15 cellular contexts compared by ENCODE assay signal in genomic region chr16:8581923-8582580, GRCh38. TPM values are rescaled to one million over a fixed set of nuclear protein-coding genes. Genes with fewer than 3 reads are reported as not detected.
A peak's percentile ranks its signal among the peaks of the same experiment; 100 is the strongest.
DNase-seq lines count a peak whose midpoint lies in the region; ATAC-seq lines count a peak whose summit lies in the region.
"Had no signal": no experiment of that assay in that cellular context is flagged by ENCODE, and none has a peak within 500 bp of the region (broad histone marks: within the 10 kb centered on the region; RNA-seq: fewer than 3 reads in every experiment).

No MANE protein-coding gene starts in this region.

- intact Hi-C loops in right cardiac atrium (cut with DNase I): no loop called here

- peak; percentile 81 for DNase-seq in NOMO-1 treated with dmso at 0.1 percent for 144 hours (lab: John Stamatoyannopoulos, UW; ENCODE audit: unreplicated experiment)
- DNase-seq in right cardiac atrium: peak in 1 of 3 donors; percentile 66
- DNase-seq in smooth muscle cell of the brain vasculature (ENCODE audit: low read depth, low spot score): peak; percentile 67
- DNase-seq in NCI-H82 (lab: John Stamatoyannopoulos, UW): no peak
- DNase-seq in NCI-H2029 treated with DMSO at 0.1 percent for 48 hours (lab: John Stamatoyannopoulos, UW): no peak
- no peak for DNase-seq in NCI-H1092 (lab: John Stamatoyannopoulos, UW)
- DNase-seq in activated T-cell treated with anti-CD3 and anti-CD28 coated beads, Interleukin-2, amount 50 U/mL, for 1 hour: no peak
- DNase-seq: activated CD8-positive, alpha-beta memory T cell treated with anti-CD3 and anti-CD28 coated beads, Interleukin-2, amount 10 ng/mL, durations not matched to agents 7 days and 5 days; DMS79 treated with DMSO at 0.1 percent for 48 hours; left cardiac atrium; spleen had no signal

- H3K9me3 ChIP-seq in right cardiac atrium (ENCODE audit: control insufficient read depth, low read length): no peaks in the 10 kb centered on the region
- H3K9me3 ChIP-seq: esophagus muscularis mucosa, spleen had no signal

- H3K27ac ChIP-seq in right cardiac atrium (ENCODE audit: low read length): no peak overlapping the region
- H3K27ac ChIP-seq: esophagus muscularis mucosa, spleen had no signal

- no peak overlapping the region for H3K4me3 ChIP-seq in right cardiac atrium (ENCODE audit: low read length)
- H3K4me3 ChIP-seq: esophagus muscularis mucosa, spleen had no signal

- WGBS in right cardiac atrium: 36% methylated on average over 6 of the region's 6 CpGs

- H3K4me1 ChIP-seq in right cardiac atrium (ENCODE audit: control insufficient read depth, insufficient read depth, low read length): no peaks in the 10 kb centered on the region
- H3K4me1 ChIP-seq: esophagus muscularis mucosa had no signal

- H3K27me3 ChIP-seq in right cardiac atrium (ENCODE audit: control insufficient read depth, insufficient read depth): no peaks in the 10 kb centered on the region

- ATAC-seq in GM21723 (IDR thresholded peaks at IDR 0.05; ENCODE audit: unreplicated experiment): peak; percentile 59
- peak; percentile 65 to 81 for ATAC-seq in right cardiac atrium
- ATAC-seq: activated CD8-positive, alpha-beta memory T cell treated with anti-CD3 and anti-CD28 coated beads, Interleukin-2, amount 10 ng/mL, durations not matched to agents 7 days and 5 days had no signal

RNA-seq across cellular contexts. Expression of gene TMEM114, which starts 8.3 kb away (rescaled TPM):
- not detected for total RNA-seq in right cardiac atrium
- not detected for polyA plus RNA-seq in right cardiac atrium
- total RNA-seq: activated CD8-positive, alpha-beta memory T cell treated with anti-CD3 and anti-CD28 coated beads, Interleukin-2, amount 10 ng/mL, durations not matched to agents 7 days and 5 days; aorta; esophagus muscularis mucosa; left cardiac atrium; M059J; spleen had no signal
- polyA plus RNA-seq: aorta, spleen had no signal

RNA-seq across cellular contexts. Expression of gene METTL22, which starts 39.4 kb away (rescaled TPM):
- 10 to 100 TPM; 28.1 to 37.3 (median 33.3) TPM for total RNA-seq in right cardiac atrium
- 26.9 TPM for polyA plus RNA-seq in right cardiac atrium

Comparison
In these comparisons a context has a peak if more than half of its experiments do, and no peak if none do; other contexts are left out.
1. DNase-seq: peak in NOMO-1 treated with dmso at 0.1 percent for 144 hours (single experiment) and smooth muscle cell of the brain vasculature (single experiment); none in NCI-H82 (single experiment), NCI-H2029 treated with DMSO at 0.1 percent for 48 hours (single experiment), NCI-H1092 (single experiment) and activated T-cell treated with anti-CD3 and anti-CD28 coated beads, Interleukin-2, amount 50 U/mL, for 1 hour (single experiment).